In the genomic region with DNA sequence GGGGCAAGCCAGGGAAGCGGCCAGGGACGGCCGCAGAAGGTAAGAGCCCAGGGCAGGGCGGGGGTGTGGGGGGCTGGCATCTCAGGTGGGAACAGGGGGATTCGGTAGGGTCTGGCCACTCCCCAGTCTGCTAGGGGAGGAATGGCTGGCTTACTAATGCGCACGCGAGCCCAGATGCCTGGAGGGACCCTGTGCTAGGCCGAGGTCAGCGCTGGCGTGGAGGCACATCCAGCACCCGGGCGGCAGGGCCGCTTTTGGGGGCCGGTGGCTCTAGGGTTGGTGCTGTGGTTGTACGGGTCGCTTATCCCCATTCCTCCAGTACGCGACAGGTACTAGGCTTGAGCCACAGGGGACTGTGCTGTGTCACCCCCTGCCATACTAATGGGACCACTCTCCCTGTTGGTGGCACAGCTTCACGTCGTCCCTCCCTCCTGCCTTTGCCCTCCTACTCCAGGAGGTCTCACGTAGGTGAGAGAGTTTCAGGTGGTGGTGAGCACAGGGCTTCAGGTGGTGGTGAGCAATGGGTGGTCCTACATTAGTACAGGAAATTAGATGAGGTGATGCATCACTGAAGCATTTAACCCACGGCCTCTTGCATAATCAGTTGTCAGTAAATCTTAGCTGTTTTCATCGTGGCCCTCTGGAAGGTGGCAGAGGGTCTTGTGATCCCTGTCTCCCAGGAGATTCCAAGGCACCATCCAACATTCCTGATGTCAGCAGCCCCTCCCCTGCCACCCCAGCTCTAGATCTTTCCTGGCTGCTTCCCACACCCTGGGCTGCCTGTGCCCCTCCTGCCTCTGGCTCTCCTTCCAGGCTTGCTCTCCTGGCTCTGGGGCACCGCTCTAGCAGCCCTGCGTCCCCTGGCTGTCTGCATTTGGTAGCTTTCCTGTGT, we compare ENCODE assay signal across 8 cellular contexts. TPM values are rescaled to one million over a fixed set of nuclear protein-coding genes. Genes with fewer than 3 reads are reported as not detected.
DNase-seq lines count a peak whose midpoint lies in the region; ATAC-seq and TF ChIP-seq lines count a peak whose summit lies in the region.

No MANE protein-coding gene starts in this region.

- peak overlapping the region; percentile 45 for H2AFZ ChIP-seq in mammary epithelial cell (ENCODE audit: low read depth, low read length)

- POLR2A ChIA-PET in AG04449 (lab: Yijun Ruan, JAX): interaction anchor here (0.7 to 2.6 kb wide), 4 partner anchors 10 to 32 kb away, joined by 3 to 12 read pairs (median 6); no protein-coding TSS in a partner anchor

- intact Hi-C loops in mammary epithelial cell (cut with micrococcal nuclease): loop anchor here (10.0 kb wide), 1 partner anchor 270 kb away; no protein-coding TSS in a partner anchor

- H3K4me1 ChIP-seq in HUES48 (ENCODE audit: control insufficient read depth, insufficient read depth, low read length) (peaks cover 8% of the 10 kb centered on the region; the same call in 1 of the 2 replicates), mammary epithelial cell (ENCODE audit: insufficient read depth, low read length) (peaks cover 22% of the 10 kb centered on the region)

- CTCF ChIA-PET in AG04449 (lab: Yijun Ruan, JAX) (interaction anchor here (0.9 to 1.8 kb wide), 4 partner anchors 11 to 91 kb away, joined by 3 to 9 read pairs (median 3); no protein-coding TSS in a partner anchor), mammary epithelial cell (lab: Charles Lee; ENCODE audit: low non-redundant PET) (no interaction called here)

- H3K27me3 ChIP-seq in HUES48 (ENCODE audit: control insufficient read depth, insufficient read depth, low read length) (peaks cover 13% of the 10 kb centered on the region), mammary epithelial cell (ENCODE audit: insufficient read depth, low read length) (no peaks in the 10 kb centered on the region), kidney epithelial cell (ENCODE audit: control insufficient read depth, insufficient read depth, low read length) (no peaks in the 10 kb centered on the region)

- no TSS peak for BruUV-seq in mammary epithelial cell (replicated peaks; lab: Mats Ljungman, UMichigan)

- no peaks in the 10 kb centered on the region for H3K9me3 ChIP-seq in HUES48 (ENCODE audit: control insufficient read depth, insufficient read depth, low read length)
- no peaks in the 10 kb centered on the region for H3K9me3 ChIP-seq in mammary epithelial cell (replicated peaks; ENCODE audit: insufficient read depth, low read length)

- in situ Hi-C loops in mammary epithelial cell (cut with MboI; ENCODE audit: low sequenced_read_pairs in 2 of 2): no loop called here

- dilution Hi-C loops in mammary epithelial cell (cut with HindIII; ENCODE audit: low sequenced_read_pairs): loop anchor here (5.0 kb wide), 1 partner anchor 43 kb away; no protein-coding TSS in a partner anchor

- H3K36me3 ChIP-seq in HUES48 (ENCODE audit: control insufficient read depth, insufficient read depth, low read length) (peaks cover 8% of the 10 kb centered on the region), mammary epithelial cell (ENCODE audit: insufficient read depth, low read length) (no peaks in the 10 kb centered on the region), kidney epithelial cell (ENCODE audit: control insufficient read depth, insufficient read depth, low read length) (peaks cover 5% of the 10 kb centered on the region)

- TF ChIP-seq CTCF in AG04449 (IDR thresholded peaks at IDR 0.05; ENCODE audit: insufficient read depth, low read length, missing control alignments): no peak
- no peak for TF ChIP-seq CTCF in mammary epithelial cell (conservative IDR thresholded peaks at IDR 0.05 in 1 of 2, IDR thresholded peaks at IDR 0.05 in 1 of 2; ENCODE audit: extremely low read depth in 1 of 2, insufficient read depth in 1 of 2, low read depth in 1 of 2, low read length in 2 of 2)
- no peak for TF ChIP-seq CTCF in kidney epithelial cell (IDR thresholded peaks at IDR 0.05; ENCODE audit: insufficient read depth, low read length, poor library complexity, severe bottlenecking)

- no peak overlapping the region for H3K9ac ChIP-seq in HUES48 (ENCODE audit: low read depth, low read length)
- no peak overlapping the region for H3K9ac ChIP-seq in mammary epithelial cell (ENCODE audit: insufficient read depth, low read length)

- no peaks in the 10 kb centered on the region for H4K20me1 ChIP-seq in mammary epithelial cell (ENCODE audit: insufficient read depth, low read length)

- peak overlapping the region; percentile 23 for H3K4me2 ChIP-seq in mammary epithelial cell (ENCODE audit: insufficient read depth, low read depth, low read length)

- ATAC-seq in stimulated activated naive CD8-positive, alpha-beta T cell treated with anti-CD3 and anti-CD28 coated beads, Interleukin-15, Interleukin-2, amounts not matched to agents 100 U/mL and 50 U/mL, for 24 hours: peak; percentile 20

- H3K79me2 ChIP-seq in mammary epithelial cell (ENCODE audit: insufficient read depth, low read length): no peaks in the 10 kb centered on the region

- peak overlapping the region; percentile 75 for H3K4me3 ChIP-seq in AG04449 (ENCODE audit: low read depth, low read length)
- H3K4me3 ChIP-seq in HUES48 (ENCODE audit: low read depth, low read length): peak overlapping the region; percentile 61
- no peak overlapping the region for H3K4me3 ChIP-seq in mammary epithelial cell (replicated peaks in 1 of 3; ENCODE audit: insufficient read depth in 1 of 3, low read depth in 2 of 3, low read length in 3 of 3)
- H3K4me3 ChIP-seq in kidney epithelial cell (ENCODE audit: low read depth, low read length): peak overlapping the region; percentile 62

- H3K27ac ChIP-seq in HUES48 (ENCODE audit: low read depth, low read length): no peak overlapping the region
- no peak overlapping the region for H3K27ac ChIP-seq in mammary epithelial cell (ENCODE audit: insufficient read depth, low read depth, low read length)

- DNase-seq in AG04449 (ENCODE audit: low read depth, low spot score): no peak
- DNase-seq in mammary epithelial cell: peak; percentile 26
- DNase-seq in kidney epithelial cell (ENCODE audit: low read depth): peak; percentile 81
- peak; percentile 31 for DNase-seq in stimulated activated naive CD8-positive, alpha-beta T cell treated with anti-CD3 and anti-CD28 coated beads, Interleukin-15, Interleukin-2, amounts not matched to agents 100 U/mL and 50 U/mL, for 24 hours
- no peak for DNase-seq in H4 (ENCODE audit: low spot score)
- no peak for DNase-seq in cerebellar cortex (ENCODE audit: low spot score)
- no peak for DNase-seq in activated effector memory CD4-positive, alpha-beta T cell treated with Interleukin-2 at 50 U/mL for 16 hours

- WGBS in mammary epithelial cell (ENCODE audit: low coverage, missing lambda C conversion rate): 30% methylated on average over 17 of the region's 26 CpGs

RNA-seq across cellular contexts. Expression of a gene that starts 1.0 kb away (rescaled TPM):
- total RNA-seq in mammary epithelial cell: 10 to 100 TPM in 1 of 2 donors, under 1 TPM in 1; 0.24 to 16.7 TPM
- 0.06 TPM for polyA plus RNA-seq in mammary epithelial cell
- polyA minus RNA-seq in mammary epithelial cell: 5.3 TPM
- 81.1 and 82.8 TPM in 2 replicates for total RNA-seq in kidney epithelial cell
- total RNA-seq in H4 (2014; rRNA removed; shearing (Covaris generic)): 0.06 TPM in 1 of 2 replicates, not detected in the other

RNA-seq across cellular contexts. Expression of a gene that starts 18.2 kb away (rescaled TPM):
- total RNA-seq in mammary epithelial cell: 100 to 1,000 TPM in 1 of 2 donors, 10 to 100 TPM in 1; 72.8 to 144 TPM
- 187 TPM for polyA plus RNA-seq in mammary epithelial cell
- polyA minus RNA-seq in mammary epithelial cell: 144 TPM
- total RNA-seq in kidney epithelial cell: 72.8 and 73.0 TPM in 2 replicates
- 185 and 198 TPM in 2 replicates for total RNA-seq in H4 (2014; rRNA removed; shearing (Covaris generic))

RNA-seq across cellular contexts. Expression of a gene that starts 22.8 kb away (rescaled TPM):
- 10 to 100 TPM; 11.8 to 18.7 TPM for total RNA-seq in mammary epithelial cell
- polyA plus RNA-seq in mammary epithelial cell: 5.3 TPM
- polyA minus RNA-seq in mammary epithelial cell: 4.8 TPM
- 19.8 and 22.1 TPM in 2 replicates for total RNA-seq in kidney epithelial cell
- total RNA-seq in H4 (2014; rRNA removed; shearing (Covaris generic)): 7.4 and 7.7 TPM in 2 replicates

RNA-seq across cellular contexts. Expression of a gene that starts 36.0 kb away (rescaled TPM):
- total RNA-seq in mammary epithelial cell: 10 to 100 TPM in 1 of 2 donors, under 1 TPM in 1; 0.82 to 31.0 TPM
- polyA plus RNA-seq in mammary epithelial cell: 0.11 TPM
- polyA minus RNA-seq in mammary epithelial cell: not detected
- 1.2 and 3.0 TPM in 2 replicates for total RNA-seq in kidney epithelial cell
- not detected in 2 replicates for total RNA-seq in H4 (2014; rRNA removed; shearing (Covaris generic))

RNA-seq across cellular contexts. Expression of a gene that starts 39.8 kb away (rescaled TPM):
- not detected for total RNA-seq in mammary epithelial cell
- polyA plus RNA-seq in mammary epithelial cell: not detected
- not detected for polyA minus RNA-seq in mammary epithelial cell
- total RNA-seq in kidney epithelial cell: not detected in 2 replicates
- total RNA-seq in H4 (2014; rRNA removed; shearing (Covaris generic)): not detected in 2 replicates

Comparison
In these comparisons a context has a peak if more than half of its experiments do, and no peak if none do; other contexts are left out.
1. DNase-seq: peak in mammary epithelial cell (single experiment), kidney epithelial cell (single experiment) and stimulated activated naive CD8-positive, alpha-beta T cell treated with anti-CD3 and anti-CD28 coated beads, Interleukin-15, Interleukin-2, amounts not matched to agents 100 U/mL and 50 U/mL, for 24 hours (single experiment); none in AG04449 (single experiment), H4 (single experiment), cerebellar cortex (single experiment) and activated effector memory CD4-positive, alpha-beta T cell treated with Interleukin-2 at 50 U/mL for 16 hours (single experiment).
2. H3K4me3 ChIP-seq: peak in AG04449 (single experiment), HUES48 (single experiment) and kidney epithelial cell (single experiment); none in mammary epithelial cell (0 of 3).